ENCODE assay signal across 21 cellular contexts in the genomic region with DNA sequence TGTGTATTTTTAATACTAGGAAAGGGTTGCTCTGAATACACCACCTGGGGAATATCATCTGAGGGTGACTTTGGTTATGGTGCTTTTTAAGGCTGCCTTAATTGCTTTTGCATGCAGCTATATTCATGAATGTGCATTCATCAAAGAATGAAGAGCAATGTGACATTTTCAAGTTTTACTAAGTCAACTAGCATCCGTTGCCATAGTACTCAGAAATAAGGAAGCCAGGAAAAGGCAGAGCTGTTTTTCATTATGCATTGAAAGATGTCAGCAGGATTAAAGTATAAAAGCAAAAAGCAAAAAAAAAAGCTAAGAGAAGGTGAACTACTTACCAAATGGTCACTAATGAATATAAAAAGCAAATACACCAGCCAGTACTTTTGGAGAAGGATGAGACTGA.
DNase-seq lines count a peak whose midpoint lies in the region; ATAC-seq and TF ChIP-seq lines count a peak whose summit lies in the region.
"Had no signal": no experiment of that assay in that cellular context is flagged by ENCODE, and none has a peak within 500 bp of the region (broad histone marks: within the 10 kb centered on the region; RNA-seq: fewer than 3 reads in every experiment).

No MANE protein-coding gene starts in this region.

- H3K79me2 ChIP-seq in SK-N-SH (ENCODE audit: insufficient read depth), result no peaks in the 10 kb centered on the region

- H4K20me1 ChIP-seq in SK-N-SH (ENCODE audit: insufficient read depth), result no peaks in the 10 kb centered on the region

- H3K9ac ChIP-seq in SK-N-SH, result no peak overlapping the region

- H3K27ac Mint-ChIP-seq in glutamatergic neuron (ENCODE audit: unreplicated experiment), result peak overlapping the region; percentile 83
- no peak overlapping the region for H3K27ac Mint-ChIP-seq in activated naive CD4-positive, alpha-beta T cell treated with anti-CD3 and anti-CD28 coated beads, Interleukin-2, amount 50 U/mL, for 72 hours
- H3K27ac Mint-ChIP-seq: T-helper 1 cell treated with Interleukin-12 subunit alpha and Interleukin-12 subunit beta and Interleukin-4 antibody, amounts not matched to agents 30 μg/mL and 1 μg/mL, for 36 hours had no signal

- no peak overlapping the region; the same call in 1 of the 2 replicates for H3K4me2 ChIP-seq in SK-N-SH

- POLR2A ChIA-PET in SK-N-SH (lab: Yijun Ruan, JAX), result no interaction called here

- no peaks in the 10 kb centered on the region for H3K36me3 ChIP-seq in SK-N-SH (replicated peaks in 1 of 2; ENCODE audit: control insufficient read depth in 1 of 2, insufficient read depth in 2 of 2, low read length in 1 of 2)

- WGBS in SK-N-SH (ENCODE audit: low lambda C conversion rate), result 17% methylated on average over 1 of the region's 1 CpG

- CTCF ChIA-PET in SK-N-SH (lab: Yijun Ruan, JAX), result no interaction called here

- no peak for ATAC-seq in activated naive CD4-positive, alpha-beta T cell treated with anti-CD3 and anti-CD28 coated beads, Interleukin-2, amount 50 U/mL, for 72 hours
- ATAC-seq in HG03135 (IDR thresholded peaks at IDR 0.05; ENCODE audit: unreplicated experiment), result no peak
- ATAC-seq: HCT116, Panc1 had no signal

- no peaks in the 10 kb centered on the region for H3K9me3 ChIP-seq in SK-N-SH

- no peaks in the 10 kb centered on the region for H3K36me3 Mint-ChIP-seq in glutamatergic neuron (ENCODE audit: unreplicated experiment)
- H3K36me3 Mint-ChIP-seq in activated naive CD4-positive, alpha-beta T cell treated with anti-CD3 and anti-CD28 coated beads, Interleukin-2, amount 50 U/mL, for 72 hours, result no peaks in the 10 kb centered on the region

- H3K4me3 Mint-ChIP-seq in glutamatergic neuron (ENCODE audit: unreplicated experiment), result peak overlapping the region; percentile 49
- H3K4me3 Mint-ChIP-seq: T-helper 1 cell treated with Interleukin-12 subunit alpha and Interleukin-12 subunit beta and Interleukin-4 antibody, amounts not matched to agents 30 μg/mL and 1 μg/mL, for 36 hours had no signal

- H3K4me1 ChIP-seq in SK-N-SH (ENCODE audit: control insufficient read depth in 1 of 2, insufficient read depth in 2 of 2, low read depth in 1 of 2, low read length in 1 of 2), result peaks cover 5 to 9% of the 10 kb centered on the region in 2 experiments; a peak in 2 of 4 replicates

- TF ChIP-seq CTCF in SK-N-SH (IDR thresholded peaks at IDR 0.05) (no peak), glutamatergic neuron (IDR thresholded peaks at IDR 0.05; ENCODE audit: partially characterized antibody, unreplicated experiment) (no peak)

- no peak overlapping the region for H2AFZ ChIP-seq in SK-N-SH (ENCODE audit: low read depth)

- H3K27ac ChIP-seq in SK-N-SH (ENCODE audit: low read depth in 2 of 2, low read length in 1 of 2), result peak overlapping the region in 1 of 2 experiments; percentile 68; a peak in 2 of 4 replicates
- H3K27ac ChIP-seq: RWPE1 had no signal

- TF ChIP-seq RAD21 in SK-N-SH (IDR thresholded peaks at IDR 0.05; ENCODE audit: low read length), result no peak

- H3K4me3 ChIP-seq in SK-N-SH (ENCODE audit: low read depth in 2 of 2, low read length in 1 of 2), result no peak overlapping the region

- DNase-seq in NCI-H1092 treated with DMSO at 0.1 percent for 48 hours (lab: John Stamatoyannopoulos, UW) (peak; percentile 40), NCI-H1092 (lab: John Stamatoyannopoulos, UW) (no peak), GM04504 (ENCODE audit: low read depth) (peak; percentile 13), SK-N-SH (no peak), glutamatergic neuron (no peak)
- no peak for DNase-seq in activated CD4-positive, CD25-positive, alpha-beta regulatory T cell treated with anti-CD3 and anti-CD28 coated beads, Interleukin-2, amount 50 U/mL, for 72 hours
- no peak for DNase-seq in activated naive CD4-positive, alpha-beta T cell treated with anti-CD3 and anti-CD28 coated beads, Interleukin-2, amount 50 U/mL, for 72 hours (ENCODE audit: low spot score in 2 of 2)
- DNase-seq: 8988T, ACHN, DMS53, NCI-H1048, NCI-H2029 treated with DMSO at 0.1 percent for 48 hours, NCI-H2171 treated with DMSO at 0.1 percent for 48 hours, NCI-H446 treated with DMSO at 0.1 percent for 48 hours, NCI-H526, SHP77 had no signal

- TF ChIP-seq EP300 in SK-N-SH (IDR thresholded peaks at IDR 0.05; ENCODE audit: borderline replicate concordance in 1 of 2, low read depth in 1 of 2, low read length in 1 of 2), result 0 out of 4 replicates have a peak, but pooled peaks of 1 of the 2 experiments have one; percentile 38

- no peaks in the 10 kb centered on the region for H3K9me2 ChIP-seq in SK-N-SH

- H3F3A ChIP-seq in SK-N-SH (replicated peaks; ENCODE audit: insufficient read depth), result peaks cover 6% of the 10 kb centered on the region

- H3K9me3 Mint-ChIP-seq in glutamatergic neuron (ENCODE audit: unreplicated experiment), result peaks cover 5% of the 10 kb centered on the region
- peaks cover under 1 to 3% of the 10 kb centered on the region in 2 donors for H3K9me3 Mint-ChIP-seq in activated naive CD4-positive, alpha-beta T cell treated with anti-CD3 and anti-CD28 coated beads, Interleukin-2, amount 50 U/mL, for 72 hours
- H3K9me3 Mint-ChIP-seq: T-helper 1 cell treated with Interleukin-12 subunit alpha and Interleukin-12 subunit beta and Interleukin-4 antibody, amounts not matched to agents 30 μg/mL and 1 μg/mL, for 36 hours had no signal

- peaks cover 4% of the 10 kb centered on the region for H3K27me3 Mint-ChIP-seq in glutamatergic neuron (ENCODE audit: unreplicated experiment)

- H3K27me3 ChIP-seq in SK-N-SH (ENCODE audit: insufficient read depth), result no peaks in the 10 kb centered on the region

- H3K4me1 Mint-ChIP-seq in glutamatergic neuron (ENCODE audit: low read depth, unreplicated experiment), result peaks cover 39% of the 10 kb centered on the region

TF ChIP-seq in SK-N-SH, 30 proteins besides CTCF, POLR2A, EP300 and RAD21:
- TF ChIP-seq, protein P1, sequence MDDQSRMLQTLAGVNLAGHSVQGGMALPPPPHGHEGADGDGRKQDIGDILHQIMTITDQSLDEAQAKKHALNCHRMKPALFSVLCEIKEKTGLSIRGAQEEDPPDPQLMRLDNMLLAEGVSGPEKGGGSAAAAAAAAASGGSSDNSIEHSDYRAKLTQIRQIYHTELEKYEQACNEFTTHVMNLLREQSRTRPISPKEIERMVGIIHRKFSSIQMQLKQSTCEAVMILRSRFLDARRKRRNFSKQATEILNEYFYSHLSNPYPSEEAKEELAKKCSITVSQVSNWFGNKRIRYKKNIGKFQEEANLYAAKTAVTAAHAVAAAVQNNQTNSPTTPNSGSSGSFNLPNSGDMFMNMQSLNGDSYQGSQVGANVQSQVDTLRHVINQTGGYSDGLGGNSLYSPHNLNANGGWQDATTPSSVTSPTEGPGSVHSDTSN (IDR thresholded peaks at IDR 0.05), result peak; percentile 24
- TF ChIP-seq MEF2A (IDR thresholded peaks at IDR 0.05; ENCODE audit: borderline replicate concordance, low read depth), result no peak
- no peak for TF ChIP-seq RXRA (IDR thresholded peaks at IDR 0.05; ENCODE audit: borderline replicate concordance, low read depth)
- TF ChIP-seq, protein P2, sequence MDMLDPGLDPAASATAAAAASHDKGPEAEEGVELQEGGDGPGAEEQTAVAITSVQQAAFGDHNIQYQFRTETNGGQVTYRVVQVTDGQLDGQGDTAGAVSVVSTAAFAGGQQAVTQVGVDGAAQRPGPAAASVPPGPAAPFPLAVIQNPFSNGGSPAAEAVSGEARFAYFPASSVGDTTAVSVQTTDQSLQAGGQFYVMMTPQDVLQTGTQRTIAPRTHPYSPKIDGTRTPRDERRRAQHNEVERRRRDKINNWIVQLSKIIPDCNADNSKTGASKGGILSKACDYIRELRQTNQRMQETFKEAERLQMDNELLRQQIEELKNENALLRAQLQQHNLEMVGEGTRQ (IDR thresholded peaks at IDR 0.05; ENCODE audit: borderline replicate concordance, low read depth, low read length), result no peak
- no peak for TF ChIP-seq FOXM1 (IDR thresholded peaks at IDR 0.05; ENCODE audit: low read depth)
- TF ChIP-seq, protein P3, sequence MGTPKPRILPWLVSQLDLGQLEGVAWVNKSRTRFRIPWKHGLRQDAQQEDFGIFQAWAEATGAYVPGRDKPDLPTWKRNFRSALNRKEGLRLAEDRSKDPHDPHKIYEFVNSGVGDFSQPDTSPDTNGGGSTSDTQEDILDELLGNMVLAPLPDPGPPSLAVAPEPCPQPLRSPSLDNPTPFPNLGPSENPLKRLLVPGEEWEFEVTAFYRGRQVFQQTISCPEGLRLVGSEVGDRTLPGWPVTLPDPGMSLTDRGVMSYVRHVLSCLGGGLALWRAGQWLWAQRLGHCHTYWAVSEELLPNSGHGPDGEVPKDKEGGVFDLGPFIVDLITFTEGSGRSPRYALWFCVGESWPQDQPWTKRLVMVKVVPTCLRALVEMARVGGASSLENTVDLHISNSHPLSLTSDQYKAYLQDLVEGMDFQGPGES (IDR thresholded peaks at IDR 0.05; ENCODE audit: low read depth, low read length), result no peak
- TF ChIP-seq, protein P4, sequence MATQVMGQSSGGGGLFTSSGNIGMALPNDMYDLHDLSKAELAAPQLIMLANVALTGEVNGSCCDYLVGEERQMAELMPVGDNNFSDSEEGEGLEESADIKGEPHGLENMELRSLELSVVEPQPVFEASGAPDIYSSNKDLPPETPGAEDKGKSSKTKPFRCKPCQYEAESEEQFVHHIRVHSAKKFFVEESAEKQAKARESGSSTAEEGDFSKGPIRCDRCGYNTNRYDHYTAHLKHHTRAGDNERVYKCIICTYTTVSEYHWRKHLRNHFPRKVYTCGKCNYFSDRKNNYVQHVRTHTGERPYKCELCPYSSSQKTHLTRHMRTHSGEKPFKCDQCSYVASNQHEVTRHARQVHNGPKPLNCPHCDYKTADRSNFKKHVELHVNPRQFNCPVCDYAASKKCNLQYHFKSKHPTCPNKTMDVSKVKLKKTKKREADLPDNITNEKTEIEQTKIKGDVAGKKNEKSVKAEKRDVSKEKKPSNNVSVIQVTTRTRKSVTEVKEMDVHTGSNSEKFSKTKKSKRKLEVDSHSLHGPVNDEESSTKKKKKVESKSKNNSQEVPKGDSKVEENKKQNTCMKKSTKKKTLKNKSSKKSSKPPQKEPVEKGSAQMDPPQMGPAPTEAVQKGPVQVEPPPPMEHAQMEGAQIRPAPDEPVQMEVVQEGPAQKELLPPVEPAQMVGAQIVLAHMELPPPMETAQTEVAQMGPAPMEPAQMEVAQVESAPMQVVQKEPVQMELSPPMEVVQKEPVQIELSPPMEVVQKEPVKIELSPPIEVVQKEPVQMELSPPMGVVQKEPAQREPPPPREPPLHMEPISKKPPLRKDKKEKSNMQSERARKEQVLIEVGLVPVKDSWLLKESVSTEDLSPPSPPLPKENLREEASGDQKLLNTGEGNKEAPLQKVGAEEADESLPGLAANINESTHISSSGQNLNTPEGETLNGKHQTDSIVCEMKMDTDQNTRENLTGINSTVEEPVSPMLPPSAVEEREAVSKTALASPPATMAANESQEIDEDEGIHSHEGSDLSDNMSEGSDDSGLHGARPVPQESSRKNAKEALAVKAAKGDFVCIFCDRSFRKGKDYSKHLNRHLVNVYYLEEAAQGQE (IDR thresholded peaks at IDR 0.05; ENCODE audit: low read depth, low read length), result no peak
- TF ChIP-seq SMC3 (IDR thresholded peaks at IDR 0.05; ENCODE audit: low read depth, low read length), result 0 out of 2 replicates have a peak, but pooled peaks have one; percentile 3
- peak; percentile 65 for TF ChIP-seq TCF12 (IDR thresholded peaks at IDR 0.05)
- no peak for TF ChIP-seq POLR2AphosphoS5 (IDR thresholded peaks at IDR 0.05; ENCODE audit: low read depth, low read length)
- no peak for TF ChIP-seq RFX5 (IDR thresholded peaks at IDR 0.05; ENCODE audit: low read length)

Comparison
In these comparisons a context has a peak if more than half of its experiments do, and no peak if none do; other contexts are left out.
1. DNase-seq: peak in NCI-H1092 treated with DMSO at 0.1 percent for 48 hours (single experiment) and GM04504 (single experiment); none in NCI-H1092 (single experiment), SK-N-SH (single experiment), glutamatergic neuron (single experiment), activated CD4-positive, CD25-positive, alpha-beta regulatory T cell treated with anti-CD3 and anti-CD28 coated beads, Interleukin-2, amount 50 U/mL, for 72 hours (single experiment) and activated naive CD4-positive, alpha-beta T cell treated with anti-CD3 and anti-CD28 coated beads, Interleukin-2, amount 50 U/mL, for 72 hours (0 of 2).